In genomic region chr6:157376706-157377230, GRCh38 we compare ENCODE assay signal across 15 cellular contexts. TPM values are rescaled to one million over a fixed set of nuclear protein-coding genes. Genes with fewer than 3 reads are reported as not detected.
DNase-seq lines count a peak whose midpoint lies in the region; ATAC-seq and TF ChIP-seq lines count a peak whose summit lies in the region.
"Had no signal": no experiment of that assay in that cellular context is flagged by ENCODE, and none has a peak within 500 bp of the region (broad histone marks: within the 10 kb centered on the region; RNA-seq: fewer than 3 reads in every experiment).

No MANE protein-coding gene starts in this region.

- no peak for TF ChIP-seq CTCF in right lobe of liver (IDR thresholded peaks at IDR 0.05)
- no peak for TF ChIP-seq CTCF in foreskin keratinocyte (conservative IDR thresholded peaks at IDR 0.05)

- no peak for TF ChIP-seq POLR2A in right lobe of liver (IDR thresholded peaks at IDR 0.05)

- H3K4me1 ChIP-seq in SJCRH30 (peaks cover 10% of the 10 kb centered on the region; the same call in 1 of the 2 replicates), right lobe of liver (peaks cover 0 to 12% (median 0%) of the 10 kb centered on the region in 4 donors), foreskin keratinocyte (no peaks in the 10 kb centered on the region)
- H3K4me1 ChIP-seq: right atrium auricular region had no signal

- H3K27ac ChIP-seq in SJCRH30 = no peak overlapping the region
- H3K27ac ChIP-seq in right lobe of liver = no peak overlapping the region
- H3K27ac ChIP-seq in foreskin keratinocyte = no peak overlapping the region
- H3K27ac ChIP-seq: epithelial cell of prostate, right atrium auricular region, SK-N-MC had no signal

- H3K4me3 ChIP-seq in SJCRH30 (no peak overlapping the region), right lobe of liver (no peak overlapping the region)
- H3K4me3 ChIP-seq: right atrium auricular region, SK-N-MC had no signal

- DNase-seq in COLO668 (lab: John Stamatoyannopoulos, UW; ENCODE audit: unreplicated experiment) (peak; percentile 56), LHCN-M2 (ENCODE audit: low read depth) (peak; percentile 16), NCI-H2196 treated with DMSO at 0.1 percent for 48 hours (lab: John Stamatoyannopoulos, UW; ENCODE audit: unreplicated experiment) (peak; percentile 26), SJCRH30 (peak; percentile 23 to 69), right lobe of liver (no peak), foreskin keratinocyte (no peak)
- no peak for DNase-seq in activated T-cell treated with anti-CD3 and anti-CD28 coated beads, Interleukin-2, amount 50 U/mL, for 1 hour
- DNase-seq: left ventricle myocardium superior; natural killer cell; NCI-H526; stimulated activated naive CD4-positive, alpha-beta T cell had no signal

- H3K9me3 ChIP-seq in SJCRH30 (replicated peaks) = peaks cover 5% of the 10 kb centered on the region; the same call in 1 of the 2 replicates
- no peaks in the 10 kb centered on the region for H3K9me3 ChIP-seq in right lobe of liver
- H3K9me3 ChIP-seq: right atrium auricular region had no signal

- no peaks in the 10 kb centered on the region for H3K36me3 ChIP-seq in SJCRH30
- no peaks in the 10 kb centered on the region for H3K36me3 ChIP-seq in right lobe of liver
- H3K36me3 ChIP-seq: right atrium auricular region had no signal

- ATAC-seq in GM21737 (IDR thresholded peaks at IDR 0.05; ENCODE audit: unreplicated experiment) = no peak
- no peak for ATAC-seq in right lobe of liver
- no peak for ATAC-seq in foreskin keratinocyte
- ATAC-seq: left ventricle myocardium superior, natural killer cell had no signal

- WGBS in right lobe of liver (ENCODE audit: insufficient coverage, low coverage, low lambda C conversion rate, missing lambda C conversion rate) = 75% methylated on average over 9 of the region's 9 CpGs

- H3K27me3 ChIP-seq in SJCRH30 (no peaks in the 10 kb centered on the region), right lobe of liver (no peaks in the 10 kb centered on the region), foreskin keratinocyte (no peaks in the 10 kb centered on the region)
- H3K27me3 ChIP-seq: right atrium auricular region had no signal

- intact Hi-C loops in right lobe of liver (cut with DNase I) = no loop called here

RNA-seq across cellular contexts. Expression of gene ZDHHC14, which starts 4.2 kb away (rescaled TPM):
- total RNA-seq in LHCN-M2 (2014; rRNA removed) = 1.2 and 2.2 TPM in 2 replicates
- 0.63 TPM for polyA plus RNA-seq in LHCN-M2 (2012)
- total RNA-seq in SJCRH30 (2014; rRNA removed; shearing (Covaris generic)) = 5.1 and 5.9 TPM in 2 replicates
- 10 to 100 TPM in 4 of 6 experiments, 1 to 10 TPM in 2; 7.3 to 13.0 (median 10.3) TPM for total RNA-seq in right lobe of liver
- 6.2 and 6.4 TPM in 2 replicates for total RNA-seq in foreskin keratinocyte
- 5.8 and 6.1 TPM in 2 replicates for polyA plus RNA-seq in foreskin keratinocyte

RNA-seq across cellular contexts. Expression of gene TMEM242, which starts 53.4 kb away (rescaled TPM):
- total RNA-seq in LHCN-M2 (2014; rRNA removed) (4.7 and 5.5 TPM in 2 replicates), right lobe of liver (1 to 10 TPM; 4.4 to 8.8 (median 7.3) TPM), foreskin keratinocyte (9.0 and 9.6 TPM in 2 replicates)
- polyA plus RNA-seq in LHCN-M2 (2012) = 4.4 TPM
- total RNA-seq in SJCRH30 (2014; rRNA removed; shearing (Covaris generic)) = 7.7 and 8.3 TPM in 2 replicates
- polyA plus RNA-seq in foreskin keratinocyte = 10.7 and 11.4 TPM in 2 replicates

Comparison
In these comparisons a context has a peak if more than half of its experiments do, and no peak if none do; other contexts are left out.
1. DNase-seq: peak in COLO668 (single experiment), LHCN-M2 (single experiment), NCI-H2196 treated with DMSO at 0.1 percent for 48 hours (single experiment) and SJCRH30 (2 of 2); none in right lobe of liver (0 of 3), foreskin keratinocyte (0 of 2) and activated T-cell treated with anti-CD3 and anti-CD28 coated beads, Interleukin-2, amount 50 U/mL, for 1 hour (single experiment).